Comparison of ENCODE assay signal across 24 cellular contexts in genomic region chr22:23192558-23192957, GRCh38. TPM values are rescaled to one million over a fixed set of nuclear protein-coding genes. Genes with fewer than 3 reads are reported as not detected.
DNase-seq lines count a peak whose midpoint lies in the region; ATAC-seq, FAIRE-seq and TF ChIP-seq lines count a peak whose summit lies in the region.
"Had no signal": no experiment of that assay in that cellular context is flagged by ENCODE, and none has a peak within 500 bp of the region (broad histone marks: within the 10 kb centered on the region; RNA-seq: fewer than 3 reads in every experiment).

No MANE protein-coding gene starts in this region.

- peaks cover 28 to 96% of the 10 kb centered on the region in 2 experiments for H3K79me2 ChIP-seq in H1 (ENCODE audit: control insufficient read depth in 1 of 2, insufficient read depth in 2 of 2, low read length in 2 of 2)

- peaks cover 36 to 52% of the 10 kb centered on the region in 2 experiments for H4K20me1 ChIP-seq in H1 (replicated peaks in 1 of 2; ENCODE audit: control insufficient read depth in 1 of 2, insufficient read depth in 2 of 2, low read length in 2 of 2)

- peaks cover 4 to 11% of the 10 kb centered on the region in 2 donors for H3K36me3 Mint-ChIP-seq in activated naive CD4-positive, alpha-beta T cell treated with anti-CD3 and anti-CD28 coated beads, Interleukin-2, amount 50 U/mL, for 72 hours
- H3K36me3 Mint-ChIP-seq: activated CD8-positive, alpha-beta memory T cell treated with anti-CD3 and anti-CD28 coated beads, Interleukin-2, amount 10 ng/mL, durations not matched to agents 7 days and 5 days had no signal

- H3K56ac ChIP-seq in H1 (replicated peaks; ENCODE audit: insufficient read length, low read depth, low read length): no peak overlapping the region

- CTCF ChIA-PET in H1 (lab: Charles Lee; ENCODE audit: partially characterized antibody): interaction anchor here (0.6 to 24.3 kb wide), 4 partner anchors 9 to 450 kb away, joined by 3 to 358 read pairs (median 5); no protein-coding TSS in a partner anchor

- H2BK5ac ChIP-seq in H1 (ENCODE audit: low read depth, low read length): no peak overlapping the region

- POLR2A ChIA-PET in H1 (lab: Charles Lee; ENCODE audit: partially characterized antibody): interaction anchor here (0.7 to 1.8 kb wide), 5 partner anchors 10 to 164 kb away, joined by 3 to 4 read pairs (median 3); partner anchors contain the start of gene BCR

- FAIRE-seq in H1 (lab: Jason Lieb, UNC): no peak
- FAIRE-seq: bronchial epithelial cell had no signal

- H3K9me3 ChIP-seq in H1 (ENCODE audit: insufficient read depth in 2 of 2, low read depth in 1 of 2, low read length in 1 of 2) (no peaks in the 10 kb centered on the region), subcutaneous abdominal adipose tissue (ENCODE audit: control insufficient read depth in 5 of 5, low read length in 5 of 5) (no peaks in the 10 kb centered on the region)
- H3K9me3 ChIP-seq: lower lobe of right lung, right atrium auricular region, uterus had no signal

- H3K36me3 ChIP-seq in H1 (ENCODE audit: control insufficient read depth in 2 of 4, insufficient read depth in 4 of 4, low read length in 3 of 4): no peaks in the 10 kb centered on the region
- H3K36me3 ChIP-seq in subcutaneous abdominal adipose tissue (ENCODE audit: control insufficient read depth in 5 of 5, insufficient read depth in 5 of 5, low read length in 5 of 5): peaks cover 0 to 6% (median 2%) of the 10 kb centered on the region in 5 donors
- H3K36me3 ChIP-seq: lower lobe of right lung, right atrium auricular region, uterus had no signal

- peak overlapping the region; percentile 9 to 12; a peak in 1 of 4 replicates for H3K4me2 ChIP-seq in H1 (ENCODE audit: insufficient read depth in 1 of 2, low read depth in 2 of 2, low read length in 2 of 2)
- H3K4me2 ChIP-seq: hepatocyte, KMS-11 had no signal

- no peaks in the 10 kb centered on the region for H3K23me2 ChIP-seq in H1 (ENCODE audit: low read depth, low read length)

- no peak overlapping the region for H3K14ac ChIP-seq in H1 (ENCODE audit: insufficient read length)

- H3K79me1 ChIP-seq in H1 (ENCODE audit: low read depth, low read length): peaks cover 16% of the 10 kb centered on the region

- H3K9ac ChIP-seq in H1 (replicated peaks in 1 of 4; ENCODE audit: extremely low read depth in 1 of 4, low read depth in 3 of 4, low read length in 3 of 4) (no peak overlapping the region), subcutaneous abdominal adipose tissue (ENCODE audit: low read length in 5 of 5) (no peak overlapping the region)
- H3K9ac ChIP-seq: KMS-11 had no signal

- peak overlapping the region; percentile 27 to 69 for H3K27ac Mint-ChIP-seq in activated naive CD4-positive, alpha-beta T cell treated with anti-CD3 and anti-CD28 coated beads, Interleukin-2, amount 50 U/mL, for 72 hours
- H3K27ac Mint-ChIP-seq: activated CD8-positive, alpha-beta memory T cell treated with anti-CD3 and anti-CD28 coated beads, Interleukin-2, amount 10 ng/mL, durations not matched to agents 7 days and 5 days had no signal

- TF ChIP-seq POLR2A in H1 (IDR thresholded peaks at IDR 0.05; ENCODE audit: control extremely low read depth in 1 of 2, low read depth in 2 of 2, low read length in 2 of 2): no peak

- no peak overlapping the region; the same call in 1 of the 2 replicates for H2BK12ac ChIP-seq in H1 (ENCODE audit: low read depth, low read length)

- H3K4ac ChIP-seq in H1 (replicated peaks; ENCODE audit: insufficient read length, low read depth, low read length): no peak overlapping the region

- no peak for TF ChIP-seq RAD21 in H1 (IDR thresholded peaks at IDR 0.05 in 1 of 2, conservative IDR thresholded peaks at IDR 0.05 in 1 of 2; ENCODE audit: low read depth in 2 of 2, low read length in 2 of 2)

- no peak overlapping the region for H3K23ac ChIP-seq in H1 (ENCODE audit: insufficient read length)

- H2AK5ac ChIP-seq in H1 (ENCODE audit: low read depth, low read length): no peak overlapping the region

- no peak overlapping the region for H2BK15ac ChIP-seq in H1 (ENCODE audit: low read length)

- H4K91ac ChIP-seq in H1 (replicated peaks; ENCODE audit: insufficient read length, low read length): no peak overlapping the region

- no peak overlapping the region for H2BK20ac ChIP-seq in H1 (ENCODE audit: low read length)

- no peak overlapping the region for H4K8ac ChIP-seq in H1 (ENCODE audit: extremely low read depth, insufficient read depth, low read length)

- no peak for TF ChIP-seq CTCF in H1 (IDR thresholded peaks at IDR 0.05; ENCODE audit: control extremely low read depth in 1 of 3, insufficient read depth in 1 of 3, low read depth in 1 of 3, low read length in 3 of 3)
- no peak for TF ChIP-seq CTCF in GM13976 (IDR thresholded peaks at IDR 0.05; ENCODE audit: borderline replicate concordance, control extremely low read depth, extremely low read depth, insufficient read depth, missing control alignments)

- H3K9me3 Mint-ChIP-seq in activated naive CD4-positive, alpha-beta T cell treated with anti-CD3 and anti-CD28 coated beads, Interleukin-2, amount 50 U/mL, for 72 hours: no peaks in the 10 kb centered on the region
- H3K9me3 Mint-ChIP-seq: CD14-positive monocyte had no signal

- 95% methylated on average over 4 of the region's 4 CpGs; no CpG with 5 or more reads in 1 of the 2 experiments for WGBS in H1 (ENCODE audit: extremely low coverage in 1 of 2, insufficient coverage in 1 of 2, insufficient read length in 1 of 2, insufficient replicate concordance in 2 of 2, low coverage in 1 of 2, low lambda C conversion rate in 2 of 2, missing lambda C conversion rate in 1 of 2), 2 experiments

- H3K4me3 ChIP-seq in H1 (ENCODE audit: extremely low read depth in 1 of 4, insufficient read depth in 2 of 4, low read depth in 3 of 4, low read length in 4 of 4): no peak overlapping the region
- no peak overlapping the region for H3K4me3 ChIP-seq in subcutaneous abdominal adipose tissue (ENCODE audit: low read depth in 1 of 5, low read length in 5 of 5)
- H3K4me3 ChIP-seq: hepatocyte, lower lobe of right lung, right atrium auricular region, uterus had no signal

- no peak for DNase-seq in activated naive CD4-positive, alpha-beta T cell treated with anti-CD3 and anti-CD28 coated beads, Interleukin-2, amount 50 U/mL, for 72 hours (ENCODE audit: low spot score in 2 of 2)
- no peak for DNase-seq in activated naive CD4-positive, alpha-beta T cell treated with anti-CD3 and anti-CD28 coated beads, Interleukin-2, amount 50 U/mL, for 16 hours
- peak; percentile 86 for DNase-seq in NCI-H69 (lab: John Stamatoyannopoulos, UW)
- DNase-seq in H1 (ENCODE audit: low read depth in 1 of 2, low spot score in 2 of 2): no peak
- no peak for DNase-seq in COLO829 (ENCODE audit: low spot score)
- no peak for DNase-seq in NCI-H82 treated with DMSO at 0.1 percent for 48 hours (lab: John Stamatoyannopoulos, UW; ENCODE audit: unreplicated experiment)
- no peak for DNase-seq in GM13976 (ENCODE audit: low spot score)
- DNase-seq: ACHN; activated CD4-positive, alpha-beta T cell treated with anti-CD3 and anti-CD28 coated beads for 36 hours; activated CD8-positive, alpha-beta memory T cell treated with anti-CD3 and anti-CD28 coated beads, Interleukin-2, amount 10 ng/mL, durations not matched to agents 7 days and 5 days; foreskin fibroblast; NCI-H1048; NCI-H2081 treated with DMSO at 0.1 percent for 48 hours; stimulated activated CD4-positive, alpha-beta T cell treated with anti-CD3 and anti-CD28 coated beads, Interleukin-12 subunit alpha, Interleukin-12 subunit beta, amount 100 ng/mL, for 4 hours; uterus had no signal

- no peak overlapping the region for H4K5ac ChIP-seq in H1 (ENCODE audit: insufficient read length, low read depth, low read length)

- 0 out of 2 replicates have a peak overlapping the region, but pooled peaks have one; percentile 16 for H3K27ac ChIP-seq in H1 (ENCODE audit: low read depth, low read length)
- peak overlapping the region; percentile 79 for H3K27ac ChIP-seq in subcutaneous abdominal adipose tissue (ENCODE audit: low read depth, low read length)
- H3K27ac ChIP-seq: hepatocyte, KMS-11, lower lobe of right lung, uterus had no signal

- H3K4me1 ChIP-seq in H1 (replicated peaks in 1 of 4; ENCODE audit: control insufficient read depth in 3 of 4, insufficient read depth in 4 of 4, low read length in 3 of 4): peaks cover 7 to 22% (median 14%) of the 10 kb centered on the region in 4 experiments; a peak in 6 of 7 replicates
- H3K4me1 ChIP-seq in subcutaneous abdominal adipose tissue (ENCODE audit: control insufficient read depth in 5 of 5, insufficient read depth in 5 of 5, low read length in 5 of 5): peaks cover 10 to 51% (median 33%) of the 10 kb centered on the region in 5 donors
- H3K4me1 ChIP-seq: uterus had no signal

- ATAC-seq in activated naive CD4-positive, alpha-beta T cell treated with anti-CD3 and anti-CD28 coated beads, Interleukin-2, amount 50 U/mL, for 72 hours: no peak
- ATAC-seq: activated CD4-positive, alpha-beta T cell treated with anti-CD3 and anti-CD28 coated beads for 36 hours; activated CD8-positive, alpha-beta memory T cell treated with anti-CD3 and anti-CD28 coated beads, Interleukin-2, amount 10 ng/mL, durations not matched to agents 7 days and 5 days; HCT116 had no signal

- in situ Hi-C loops in GM13976 (cut with MboI; ENCODE audit: low sequenced_read_pairs, unreplicated experiment): no loop called here

- H3K27me3 ChIP-seq in H1 (replicated peaks in 1 of 4; ENCODE audit: control insufficient read depth in 3 of 4, extremely low read depth in 1 of 4, insufficient read depth in 3 of 4, low read length in 3 of 4) (no peaks in the 10 kb centered on the region), subcutaneous abdominal adipose tissue (ENCODE audit: control insufficient read depth in 5 of 5, insufficient read depth in 4 of 5, low read length in 5 of 5) (no peaks in the 10 kb centered on the region)
- H3K27me3 ChIP-seq: hepatocyte, right atrium auricular region, uterus had no signal

- no peak overlapping the region for H2AFZ ChIP-seq in H1 (ENCODE audit: low read length)
- H2AFZ ChIP-seq: hepatocyte had no signal

- H3K18ac ChIP-seq in H1 (ENCODE audit: extremely low read depth, low read length): no peak overlapping the region

- TF ChIP-seq EP300 in H1 (IDR thresholded peaks at IDR 0.05; ENCODE audit: borderline replicate concordance in 1 of 2, low read depth in 2 of 2, low read length in 2 of 2): no peak

- no peak overlapping the region for H2BK120ac ChIP-seq in H1 (replicated peaks; ENCODE audit: low read depth, low read length)

RNA-seq across cellular contexts. Expression of gene BCR, which starts 12.2 kb away (rescaled TPM):
- 10 to 100 TPM; 44.9 to 63.7 TPM for total RNA-seq in activated naive CD4-positive, alpha-beta T cell treated with anti-CD3 and anti-CD28 coated beads, Interleukin-2, amount 50 U/mL, for 72 hours
- total RNA-seq in H1 (2021; fragmentation: NEBNext Ultra II Directional; extraction: Animal tissue kit (Norgen Biotek cat#: 25700)): 122 and 130 TPM in 2 replicates
- 66.7 and 110 TPM in 2 replicates for polyA plus RNA-seq in H1 (2011; rRNA removed)
- 101 TPM for polyA plus RNA-seq in H1 (2011; cell fraction: cytosol; rRNA removed)
- polyA plus RNA-seq in H1 (2011; cell fraction: nucleus; rRNA removed): 162 TPM
- polyA plus RNA-seq in H1 (2012, experiment 1 of 2): 76.6 to 172 TPM (median 129 TPM) in 4 replicates
- polyA plus RNA-seq in H1 (2012, experiment 2 of 2): 53.7 TPM
- 37.8 TPM for polyA plus RNA-seq in H1 (2013, experiment 1 of 2)
- polyA plus RNA-seq in H1 (2013, experiment 2 of 2): 37.4 TPM
- polyA minus RNA-seq in H1 (2011; rRNA and poly(A)+ RNA removed): 150 and 166 TPM in 2 replicates
- polyA minus RNA-seq in H1 (2011; cell fraction: cytosol; rRNA and poly(A)+ RNA removed): 183 TPM
- polyA minus RNA-seq in H1 (2011; cell fraction: nucleus; rRNA and poly(A)+ RNA removed): 71.0 TPM

RNA-seq across cellular contexts. Expression of gene RAB36, which starts 47.3 kb away (rescaled TPM):
- under 1 TPM in 1 of 2 donors, not detected in 1; 0.25 TPM for total RNA-seq in activated naive CD4-positive, alpha-beta T cell treated with anti-CD3 and anti-CD28 coated beads, Interleukin-2, amount 50 U/mL, for 72 hours
- total RNA-seq in H1 (2021; fragmentation: NEBNext Ultra II Directional; extraction: Animal tissue kit (Norgen Biotek cat#: 25700)): 1.0 and 1.1 TPM in 2 replicates
- 1.4 and 1.5 TPM in 2 replicates for polyA plus RNA-seq in H1 (2011; rRNA removed)
- polyA plus RNA-seq in H1 (2011; cell fraction: cytosol; rRNA removed): 0.75 TPM
- polyA plus RNA-seq in H1 (2011; cell fraction: nucleus; rRNA removed): 0.86 TPM
- polyA plus RNA-seq in H1 (2012, experiment 1 of 2): 0.84 to 1.0 TPM (median 0.98 TPM) in 4 replicates
- polyA plus RNA-seq in H1 (2012, experiment 2 of 2): 0.87 TPM
- 0.79 TPM for polyA plus RNA-seq in H1 (2013, experiment 1 of 2)
- polyA plus RNA-seq in H1 (2013, experiment 2 of 2): 0.79 TPM
- 1.0 and 1.5 TPM in 2 replicates for polyA minus RNA-seq in H1 (2011; rRNA and poly(A)+ RNA removed)
- 0.44 TPM for polyA minus RNA-seq in H1 (2011; cell fraction: cytosol; rRNA and poly(A)+ RNA removed)
- polyA minus RNA-seq in H1 (2011; cell fraction: nucleus; rRNA and poly(A)+ RNA removed): 0.70 TPM

RNA-seq across cellular contexts. Expression of gene RSPH14, which starts 50.8 kb away (rescaled TPM):
- total RNA-seq in activated naive CD4-positive, alpha-beta T cell treated with anti-CD3 and anti-CD28 coated beads, Interleukin-2, amount 50 U/mL, for 72 hours: under 1 TPM; 0.18 to 0.33 TPM
- total RNA-seq in H1 (2021; fragmentation: NEBNext Ultra II Directional; extraction: Animal tissue kit (Norgen Biotek cat#: 25700)): 0.84 TPM in 1 of 2 replicates, not detected in the other
- polyA plus RNA-seq in H1 (2011; rRNA removed): 0.28 and 0.30 TPM in 2 replicates
- 0.28 TPM for polyA plus RNA-seq in H1 (2011; cell fraction: cytosol; rRNA removed)
- polyA plus RNA-seq in H1 (2011; cell fraction: nucleus; rRNA removed): 0.33 TPM
- polyA plus RNA-seq in H1 (2012, experiment 1 of 2): 0.24 to 0.43 TPM (median 0.28 TPM) in 3 of 4 replicates, not detected in the other
- 0.22 TPM for polyA plus RNA-seq in H1 (2012, experiment 2 of 2)
- 0.10 TPM for polyA plus RNA-seq in H1 (2013, experiment 1 of 2)
- 0.13 TPM for polyA plus RNA-seq in H1 (2013, experiment 2 of 2)
- 0.13 and 0.39 TPM in 2 replicates for polyA minus RNA-seq in H1 (2011; rRNA and poly(A)+ RNA removed)
- polyA minus RNA-seq in H1 (2011; cell fraction: cytosol; rRNA and poly(A)+ RNA removed): not detected
- not detected for polyA minus RNA-seq in H1 (2011; cell fraction: nucleus; rRNA and poly(A)+ RNA removed)
- total RNA-seq: activated CD8-positive, alpha-beta memory T cell treated with anti-CD3 and anti-CD28 coated beads, Interleukin-2, amount 10 ng/mL, durations not matched to agents 7 days and 5 days; bronchial epithelial cell; hepatocyte; HT-29; right atrium auricular region had no signal
- polyA plus RNA-seq: CD14-positive monocyte had no signal
